ENCODE assay signal across 31 cellular contexts in the genomic region with DNA sequence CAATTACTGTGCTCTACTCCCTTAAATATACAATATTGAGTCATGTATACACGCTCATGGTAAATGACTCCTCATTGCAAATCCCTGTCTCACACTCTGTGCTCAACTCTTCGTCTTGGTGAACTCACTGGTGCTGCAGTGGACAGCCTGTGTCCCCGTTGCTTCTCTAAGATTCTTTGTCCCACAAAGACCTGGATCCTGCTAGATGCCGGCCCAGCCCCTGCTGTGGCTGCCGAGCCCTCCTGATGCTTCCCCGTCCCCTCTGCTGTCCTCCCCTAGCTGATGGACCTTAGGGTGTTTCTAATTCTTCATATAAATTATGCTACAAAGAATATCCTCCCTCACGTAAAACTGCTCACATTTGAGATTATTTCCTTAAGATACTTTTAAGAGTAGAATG. TPM values are rescaled to one million over a fixed set of nuclear protein-coding genes. Genes with fewer than 3 reads are reported as not detected.
DNase-seq lines count a peak whose midpoint lies in the region; ATAC-seq lines count a peak whose summit lies in the region.
"Had no signal": no experiment of that assay in that cellular context is flagged by ENCODE, and none has a peak within 500 bp of the region (broad histone marks: within the 10 kb centered on the region; RNA-seq: fewer than 3 reads in every experiment).

No MANE protein-coding gene starts in this region.

- no peaks in the 10 kb centered on the region for H3K27me3 Mint-ChIP-seq in T-helper 1 cell treated with Interleukin-12 subunit alpha and Interleukin-12 subunit beta and Interleukin-4 antibody, amounts not matched to agents 30 μg/mL and 1 μg/mL, for 36 hours (ENCODE audit: low read depth)
- H3K27me3 Mint-ChIP-seq in T-helper 17 cell = no peaks in the 10 kb centered on the region
- H3K27me3 Mint-ChIP-seq in stimulated activated memory B cell treated with anti-CD40 and anti-IgM and Interleukin-4, amounts not matched to agents 10 μg/mL and 1 μg/mL and 100 μg/mL, for 72 hours = no peaks in the 10 kb centered on the region
- H3K27me3 Mint-ChIP-seq: activated CD4-positive, alpha-beta memory T cell treated with anti-CD3 and anti-CD28 coated beads, Interleukin-2, amount 10 ng/mL, durations not matched to agents 7 days and 5 days; progenitor cell of endocrine pancreas had no signal

- H3K36me3 Mint-ChIP-seq in T-helper 1 cell treated with Interleukin-12 subunit alpha and Interleukin-12 subunit beta and Interleukin-4 antibody, amounts not matched to agents 30 μg/mL and 1 μg/mL, for 36 hours (ENCODE audit: low read depth) = peaks cover 84% of the 10 kb centered on the region
- H3K36me3 Mint-ChIP-seq in T-helper 17 cell (ENCODE audit: low read depth) = peaks cover 9% of the 10 kb centered on the region
- peaks cover 86% of the 10 kb centered on the region for H3K36me3 Mint-ChIP-seq in stimulated activated memory B cell treated with anti-CD40 and anti-IgM and Interleukin-4, amounts not matched to agents 10 μg/mL and 1 μg/mL and 100 μg/mL, for 72 hours

- no peak for DNase-seq in T-helper 1 cell
- no peak for DNase-seq in T-helper 17 cell
- peak; percentile 19 for DNase-seq in islet precursor cell
- no peak for DNase-seq in NCI-H1105 treated with DMSO at 0.1 percent for 48 hours (lab: John Stamatoyannopoulos, UW)
- DNase-seq in ecto neural progenitor cell (ENCODE audit: low spot score) = no peak
- DNase-seq: activated CD4-positive, alpha-beta memory T cell treated with anti-CD3 and anti-CD28 coated beads, Interleukin-2, amount 10 ng/mL, durations not matched to agents 7 days and 5 days; activated naive CD4-positive, alpha-beta T cell treated with anti-CD3 and anti-CD28 coated beads for 36 hours; anterior cingulate cortex; foreskin keratinocyte; heart left ventricle; NCI-H1694 treated with DMSO at 0.1 percent for 48 hours; NCI-H2171; NCI-H510A treated with DMSO at 0.1 percent for 48 hours; SIG-M5; stimulated activated CD4-positive, alpha-beta T cell treated with anti-CD3 and anti-CD28 coated beads, Interleukin-12 subunit alpha, Interleukin-12 subunit beta, amount 100 ng/mL, for 4 hours; stimulated activated CD4-positive, alpha-beta T cell treated with anti-CD3 and anti-CD28 coated beads, Interleukin-4, amount 100 ng/mL, for 1 hour; stimulated activated naive CD4-positive, alpha-beta T cell; SW 1271; upper lobe of right lung had no signal

- peak overlapping the region; percentile 16 for H3K27ac Mint-ChIP-seq in T-helper 1 cell treated with Interleukin-12 subunit alpha and Interleukin-12 subunit beta and Interleukin-4 antibody, amounts not matched to agents 30 μg/mL and 1 μg/mL, for 36 hours
- H3K27ac Mint-ChIP-seq in T-helper 17 cell = peak overlapping the region; percentile 99
- peak overlapping the region; percentile 67 for H3K27ac Mint-ChIP-seq in stimulated activated memory B cell treated with anti-CD40 and anti-IgM and Interleukin-4, amounts not matched to agents 10 μg/mL and 1 μg/mL and 100 μg/mL, for 72 hours
- H3K27ac Mint-ChIP-seq: progenitor cell of endocrine pancreas had no signal

- no peak overlapping the region for H3K4me3 Mint-ChIP-seq in T-helper 1 cell treated with Interleukin-12 subunit alpha and Interleukin-12 subunit beta and Interleukin-4 antibody, amounts not matched to agents 30 μg/mL and 1 μg/mL, for 36 hours
- no peak overlapping the region for H3K4me3 Mint-ChIP-seq in T-helper 17 cell
- no peak overlapping the region for H3K4me3 Mint-ChIP-seq in stimulated activated memory B cell treated with anti-CD40 and anti-IgM and Interleukin-4, amounts not matched to agents 10 μg/mL and 1 μg/mL and 100 μg/mL, for 72 hours
- H3K4me3 Mint-ChIP-seq: activated CD4-positive, alpha-beta memory T cell treated with anti-CD3 and anti-CD28 coated beads, Interleukin-2, amount 10 ng/mL, durations not matched to agents 7 days and 5 days; activated naive CD4-positive, alpha-beta T cell treated with anti-CD3 and anti-CD28 coated beads for 36 hours; CD14-positive monocyte had no signal

- peaks cover 10% of the 10 kb centered on the region for H3K9me3 Mint-ChIP-seq in T-helper 1 cell treated with Interleukin-12 subunit alpha and Interleukin-12 subunit beta and Interleukin-4 antibody, amounts not matched to agents 30 μg/mL and 1 μg/mL, for 36 hours
- H3K9me3 Mint-ChIP-seq in stimulated activated memory B cell treated with anti-CD40 and anti-IgM and Interleukin-4, amounts not matched to agents 10 μg/mL and 1 μg/mL and 100 μg/mL, for 72 hours = peaks cover 2% of the 10 kb centered on the region
- H3K9me3 Mint-ChIP-seq: activated naive CD4-positive, alpha-beta T cell treated with anti-CD3 and anti-CD28 coated beads for 36 hours had no signal

- ATAC-seq in T-helper 17 cell = no peak
- no peak for ATAC-seq in stimulated activated memory B cell treated with anti-CD40 and anti-IgM and Interleukin-4, amounts not matched to agents 10 μg/mL and 1 μg/mL and 100 μg/mL, for 72 hours
- no peak for ATAC-seq in HG03457 (IDR thresholded peaks at IDR 0.05; ENCODE audit: unreplicated experiment)
- ATAC-seq: activated CD4-positive, CD25-positive, alpha-beta regulatory T cell treated with anti-CD3 and anti-CD28 coated beads, Interleukin-2, amount 50 U/mL, for 24 hours; esophagus mucosa; foreskin keratinocyte; heart left ventricle; sciatic nerve; upper lobe of right lung had no signal

- H3K9me3 ChIP-seq in T-helper 17 cell (ENCODE audit: control insufficient read depth, low read length, poor library complexity, severe bottlenecking) = no peaks in the 10 kb centered on the region
- H3K9me3 ChIP-seq: heart left ventricle, suprapubic skin, upper lobe of right lung had no signal

- H3K4me1 Mint-ChIP-seq in T-helper 1 cell treated with Interleukin-12 subunit alpha and Interleukin-12 subunit beta and Interleukin-4 antibody, amounts not matched to agents 30 μg/mL and 1 μg/mL, for 36 hours (ENCODE audit: low read depth) = peaks cover 52% of the 10 kb centered on the region
- peaks cover 40% of the 10 kb centered on the region for H3K4me1 Mint-ChIP-seq in T-helper 17 cell
- peaks cover 66% of the 10 kb centered on the region for H3K4me1 Mint-ChIP-seq in stimulated activated memory B cell treated with anti-CD40 and anti-IgM and Interleukin-4, amounts not matched to agents 10 μg/mL and 1 μg/mL and 100 μg/mL, for 72 hours

RNA-seq across cellular contexts. Expression of gene APOL2, which starts 5.5 kb away (rescaled TPM):
- total RNA-seq in T-helper 17 cell = 10 to 100 TPM; 36.9 to 42.9 TPM

RNA-seq across cellular contexts. Expression of gene APOL1, which starts 19.1 kb away (rescaled TPM):
- 10 to 100 TPM; 12.5 to 15.0 TPM for total RNA-seq in T-helper 17 cell
- total RNA-seq: cardiac muscle cell had no signal

RNA-seq across cellular contexts. Expression of gene APOL4, which starts 32.2 kb away (rescaled TPM):
- total RNA-seq in T-helper 17 cell = under 1 TPM in 1 of 2 donors, not detected in 1; 0.22 TPM
- total RNA-seq: Daoy, foreskin keratinocyte, kidney epithelial cell, progenitor cell of endocrine pancreas had no signal

Comparison
In these comparisons a context has a peak if more than half of its experiments do, and no peak if none do; other contexts are left out.
1. H3K27ac Mint-ChIP-seq: peak in every context shown above with its lines; median percentile 99 in T-helper 17 cell; 67 in stimulated activated memory B cell treated with anti-CD40 and anti-IgM and Interleukin-4, amounts not matched to agents 10 μg/mL and 1 μg/mL and 100 μg/mL, for 72 hours; 16 in T-helper 1 cell treated with Interleukin-12 subunit alpha and Interleukin-12 subunit beta and Interleukin-4 antibody, amounts not matched to agents 30 μg/mL and 1 μg/mL, for 36 hours.